ENCODE assay signal across 1 cellular context in the genomic region with DNA sequence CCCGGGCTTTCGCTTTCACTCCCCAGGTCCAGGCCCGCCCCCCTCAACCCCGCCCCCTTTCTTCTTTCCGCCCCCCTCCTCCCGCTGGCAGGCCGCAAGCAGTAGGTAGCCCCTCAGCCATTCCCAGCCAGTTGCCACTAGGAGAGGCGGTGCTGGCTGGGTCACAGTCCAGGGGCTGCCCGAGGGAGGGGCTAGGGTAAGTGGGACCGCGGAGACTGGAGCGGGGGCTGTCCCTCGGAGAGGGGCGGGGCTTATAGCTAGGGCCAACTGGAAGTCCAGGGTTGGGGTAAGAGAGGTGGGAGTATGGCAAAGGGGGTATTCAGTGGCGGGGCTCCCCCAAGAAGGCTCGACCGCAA.
TF ChIP-seq lines count a peak whose summit lies in the region.

No MANE protein-coding gene starts in this region.

TF ChIP-seq in K562, 482 proteins besides CTCF, POLR2A, EP300 and RAD21:
- TF ChIP-seq MAZ (CRISPR knock-in tag; conservative IDR thresholded peaks at IDR 0.05 in 1 of 2, IDR thresholded peaks at IDR 0.05 in 1 of 2) (peak; percentile 52 to 84; a peak in 2 of 4 replicates), TAF1 (IDR thresholded peaks at IDR 0.05; ENCODE audit: control insufficient read depth, extremely low read depth, insufficient read depth, low read length, severe bottlenecking) (peak; percentile 29), ZNF57 (CRISPR knock-in tag; IDR thresholded peaks at IDR 0.05) (no peak), BRD9 (IDR thresholded peaks at IDR 0.05; ENCODE audit: low read depth, partially characterized antibody) (no peak), YBX1 (IDR thresholded peaks at IDR 0.05) (no peak), POLR2G (IDR thresholded peaks at IDR 0.05; ENCODE audit: low read depth, low read length) (peak; percentile 74), CXXC5 (CRISPR knock-in tag; IDR thresholded peaks at IDR 0.05) (0 out of 2 replicates have a peak, but pooled peaks have one; percentile 7), SIN3A (IDR thresholded peaks at IDR 0.05; ENCODE audit: borderline replicate concordance in 2 of 2, control insufficient read depth in 1 of 2, low read depth in 2 of 2, low read length in 2 of 2) (peak in 1 of 2 experiments; percentile 64; a peak in 1 of 4 replicates), BRCA1 (IDR thresholded peaks at IDR 0.05) (no peak), BRCA1 (CRISPR knock-in tag; IDR thresholded peaks at IDR 0.05) (no peak), TOE1 (IDR thresholded peaks at IDR 0.05; ENCODE audit: borderline replicate concordance) (peak; percentile 35; the same call in 1 of the 2 replicates), TOE1 (CRISPR knock-in tag; IDR thresholded peaks at IDR 0.05; ENCODE audit: borderline replicate concordance, low read depth) (no peak), NCOA4 (IDR thresholded peaks at IDR 0.05; ENCODE audit: partially characterized antibody) (no peak), CREM (IDR thresholded peaks at IDR 0.05; ENCODE audit: low read depth) (peak; percentile 2; the same call in 1 of the 2 replicates), NBN (IDR thresholded peaks at IDR 0.05; ENCODE audit: low read depth) (0 out of 2 replicates have a peak, but pooled peaks have one; percentile 50), CCNT2 (IDR thresholded peaks at IDR 0.05; ENCODE audit: borderline replicate concordance, extremely low read depth, insufficient read length, low read depth, low read length) (no peak), ZNF3 (CRISPR knock-in tag; IDR thresholded peaks at IDR 0.05) (no peak), EGR1 (conservative IDR thresholded peaks at IDR 0.05) (peak; percentile 25; the same call in 1 of the 2 replicates), ZNF175 (CRISPR knock-in tag; IDR thresholded peaks at IDR 0.05; ENCODE audit: low read depth) (no peak), SP1 (CRISPR knock-in tag; IDR thresholded peaks at IDR 0.05) (peak; percentile 41; the same call in 1 of the 2 replicates), HIVEP1 (CRISPR knock-in tag; IDR thresholded peaks at IDR 0.05) (no peak), ZBTB7A (IDR thresholded peaks at IDR 0.05; ENCODE audit: borderline replicate concordance, control insufficient read depth, low read depth, low read length) (peak; percentile 86), ATF7 (IDR thresholded peaks at IDR 0.05) (0 out of 2 replicates have a peak, but pooled peaks have one; percentile 9), YY1 (IDR thresholded peaks at IDR 0.05; ENCODE audit: borderline replicate concordance in 1 of 3, control insufficient read depth in 1 of 3, extremely low read depth in 1 of 3, insufficient read depth in 3 of 3, insufficient read length in 1 of 3, insufficient replicate concordance in 2 of 3, low read depth in 1 of 3, low read length in 2 of 3) (peak in 1 of 3 experiments; percentile 2), CTBP1 (IDR thresholded peaks at IDR 0.05; ENCODE audit: borderline replicate concordance) (0 out of 2 replicates have a peak, but pooled peaks have one; percentile 15), HDAC1 (IDR thresholded peaks at IDR 0.05) (no peak), PHF8 (IDR thresholded peaks at IDR 0.05; ENCODE audit: borderline replicate concordance, low read length) (0 out of 2 replicates have a peak, but pooled peaks have one; percentile 2)
- TF ChIP-seq, protein P1, sequence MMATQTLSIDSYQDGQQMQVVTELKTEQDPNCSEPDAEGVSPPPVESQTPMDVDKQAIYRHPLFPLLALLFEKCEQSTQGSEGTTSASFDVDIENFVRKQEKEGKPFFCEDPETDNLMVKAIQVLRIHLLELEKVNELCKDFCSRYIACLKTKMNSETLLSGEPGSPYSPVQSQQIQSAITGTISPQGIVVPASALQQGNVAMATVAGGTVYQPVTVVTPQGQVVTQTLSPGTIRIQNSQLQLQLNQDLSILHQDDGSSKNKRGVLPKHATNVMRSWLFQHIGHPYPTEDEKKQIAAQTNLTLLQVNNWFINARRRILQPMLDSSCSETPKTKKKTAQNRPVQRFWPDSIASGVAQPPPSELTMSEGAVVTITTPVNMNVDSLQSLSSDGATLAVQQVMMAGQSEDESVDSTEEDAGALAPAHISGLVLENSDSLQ (IDR thresholded peaks at IDR 0.05), result peak; percentile 31
- TF ChIP-seq, protein P2, sequence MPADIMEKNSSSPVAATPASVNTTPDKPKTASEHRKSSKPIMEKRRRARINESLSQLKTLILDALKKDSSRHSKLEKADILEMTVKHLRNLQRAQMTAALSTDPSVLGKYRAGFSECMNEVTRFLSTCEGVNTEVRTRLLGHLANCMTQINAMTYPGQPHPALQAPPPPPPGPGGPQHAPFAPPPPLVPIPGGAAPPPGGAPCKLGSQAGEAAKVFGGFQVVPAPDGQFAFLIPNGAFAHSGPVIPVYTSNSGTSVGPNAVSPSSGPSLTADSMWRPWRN (IDR thresholded peaks at IDR 0.05; ENCODE audit: low read depth), result 0 out of 2 replicates have a peak, but pooled peaks have one; percentile 10
- TF ChIP-seq, protein P3, sequence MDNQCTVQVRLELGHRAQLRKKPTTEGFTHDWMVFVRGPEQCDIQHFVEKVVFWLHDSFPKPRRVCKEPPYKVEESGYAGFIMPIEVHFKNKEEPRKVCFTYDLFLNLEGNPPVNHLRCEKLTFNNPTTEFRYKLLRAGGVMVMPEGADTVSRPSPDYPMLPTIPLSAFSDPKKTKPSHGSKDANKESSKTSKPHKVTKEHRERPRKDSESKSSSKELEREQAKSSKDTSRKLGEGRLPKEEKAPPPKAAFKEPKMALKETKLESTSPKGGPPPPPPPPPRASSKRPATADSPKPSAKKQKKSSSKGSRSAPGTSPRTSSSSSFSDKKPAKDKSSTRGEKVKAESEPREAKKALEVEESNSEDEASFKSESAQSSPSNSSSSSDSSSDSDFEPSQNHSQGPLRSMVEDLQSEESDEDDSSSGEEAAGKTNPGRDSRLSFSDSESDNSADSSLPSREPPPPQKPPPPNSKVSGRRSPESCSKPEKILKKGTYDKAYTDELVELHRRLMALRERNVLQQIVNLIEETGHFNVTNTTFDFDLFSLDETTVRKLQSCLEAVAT (IDR thresholded peaks at IDR 0.05), result 0 out of 4 replicates have a peak, but pooled peaks of 1 of the 2 experiments have one; percentile 30
- TF ChIP-seq, protein P4, sequence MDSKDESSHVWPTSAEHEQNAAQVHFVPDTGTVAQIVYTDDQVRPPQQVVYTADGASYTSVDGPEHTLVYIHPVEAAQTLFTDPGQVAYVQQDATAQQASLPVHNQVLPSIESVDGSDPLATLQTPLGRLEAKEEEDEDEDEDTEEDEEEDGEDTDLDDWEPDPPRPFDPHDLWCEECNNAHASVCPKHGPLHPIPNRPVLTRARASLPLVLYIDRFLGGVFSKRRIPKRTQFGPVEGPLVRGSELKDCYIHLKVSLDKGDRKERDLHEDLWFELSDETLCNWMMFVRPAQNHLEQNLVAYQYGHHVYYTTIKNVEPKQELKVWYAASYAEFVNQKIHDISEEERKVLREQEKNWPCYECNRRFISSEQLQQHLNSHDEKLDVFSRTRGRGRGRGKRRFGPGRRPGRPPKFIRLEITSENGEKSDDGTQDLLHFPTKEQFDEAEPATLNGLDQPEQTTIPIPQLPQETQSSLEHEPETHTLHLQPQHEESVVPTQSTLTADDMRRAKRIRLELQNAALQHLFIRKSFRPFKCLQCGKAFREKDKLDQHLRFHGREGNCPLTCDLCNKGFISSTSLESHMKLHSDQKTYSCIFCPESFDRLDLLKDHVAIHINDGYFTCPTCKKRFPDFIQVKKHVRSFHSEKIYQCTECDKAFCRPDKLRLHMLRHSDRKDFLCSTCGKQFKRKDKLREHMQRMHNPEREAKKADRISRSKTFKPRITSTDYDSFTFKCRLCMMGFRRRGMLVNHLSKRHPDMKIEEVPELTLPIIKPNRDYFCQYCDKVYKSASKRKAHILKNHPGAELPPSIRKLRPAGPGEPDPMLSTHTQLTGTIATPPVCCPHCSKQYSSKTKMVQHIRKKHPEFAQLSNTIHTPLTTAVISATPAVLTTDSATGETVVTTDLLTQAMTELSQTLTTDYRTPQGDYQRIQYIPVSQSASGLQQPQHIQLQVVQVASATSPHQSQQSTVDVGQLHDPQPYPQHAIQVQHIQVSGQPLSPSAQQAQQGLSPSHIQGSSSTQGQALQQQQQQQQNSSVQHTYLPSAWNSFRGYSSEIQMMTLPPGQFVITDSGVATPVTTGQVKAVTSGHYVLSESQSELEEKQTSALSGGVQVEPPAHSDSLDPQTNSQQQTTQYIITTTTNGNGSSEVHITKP (IDR thresholded peaks at IDR 0.05; ENCODE audit: partially characterized antibody), result peak; percentile 43
- TF ChIP-seq, protein P5, sequence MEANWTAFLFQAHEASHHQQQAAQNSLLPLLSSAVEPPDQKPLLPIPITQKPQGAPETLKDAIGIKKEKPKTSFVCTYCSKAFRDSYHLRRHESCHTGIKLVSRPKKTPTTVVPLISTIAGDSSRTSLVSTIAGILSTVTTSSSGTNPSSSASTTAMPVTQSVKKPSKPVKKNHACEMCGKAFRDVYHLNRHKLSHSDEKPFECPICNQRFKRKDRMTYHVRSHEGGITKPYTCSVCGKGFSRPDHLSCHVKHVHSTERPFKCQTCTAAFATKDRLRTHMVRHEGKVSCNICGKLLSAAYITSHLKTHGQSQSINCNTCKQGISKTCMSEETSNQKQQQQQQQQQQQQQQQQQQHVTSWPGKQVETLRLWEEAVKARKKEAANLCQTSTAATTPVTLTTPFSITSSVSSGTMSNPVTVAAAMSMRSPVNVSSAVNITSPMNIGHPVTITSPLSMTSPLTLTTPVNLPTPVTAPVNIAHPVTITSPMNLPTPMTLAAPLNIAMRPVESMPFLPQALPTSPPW (CRISPR knock-in tag; IDR thresholded peaks at IDR 0.05), result peak; percentile 87
- TF ChIP-seq, protein P6, sequence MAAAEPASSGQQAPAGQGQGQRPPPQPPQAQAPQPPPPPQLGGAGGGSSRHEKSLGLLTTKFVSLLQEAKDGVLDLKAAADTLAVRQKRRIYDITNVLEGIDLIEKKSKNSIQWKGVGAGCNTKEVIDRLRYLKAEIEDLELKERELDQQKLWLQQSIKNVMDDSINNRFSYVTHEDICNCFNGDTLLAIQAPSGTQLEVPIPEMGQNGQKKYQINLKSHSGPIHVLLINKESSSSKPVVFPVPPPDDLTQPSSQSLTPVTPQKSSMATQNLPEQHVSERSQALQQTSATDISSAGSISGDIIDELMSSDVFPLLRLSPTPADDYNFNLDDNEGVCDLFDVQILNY (CRISPR knock-in tag; IDR thresholded peaks at IDR 0.05), result no peak
- TF ChIP-seq, protein P7, sequence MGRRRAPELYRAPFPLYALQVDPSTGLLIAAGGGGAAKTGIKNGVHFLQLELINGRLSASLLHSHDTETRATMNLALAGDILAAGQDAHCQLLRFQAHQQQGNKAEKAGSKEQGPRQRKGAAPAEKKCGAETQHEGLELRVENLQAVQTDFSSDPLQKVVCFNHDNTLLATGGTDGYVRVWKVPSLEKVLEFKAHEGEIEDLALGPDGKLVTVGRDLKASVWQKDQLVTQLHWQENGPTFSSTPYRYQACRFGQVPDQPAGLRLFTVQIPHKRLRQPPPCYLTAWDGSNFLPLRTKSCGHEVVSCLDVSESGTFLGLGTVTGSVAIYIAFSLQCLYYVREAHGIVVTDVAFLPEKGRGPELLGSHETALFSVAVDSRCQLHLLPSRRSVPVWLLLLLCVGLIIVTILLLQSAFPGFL (CRISPR knock-in tag; IDR thresholded peaks at IDR 0.05), result no peak
- TF ChIP-seq, protein P8, sequence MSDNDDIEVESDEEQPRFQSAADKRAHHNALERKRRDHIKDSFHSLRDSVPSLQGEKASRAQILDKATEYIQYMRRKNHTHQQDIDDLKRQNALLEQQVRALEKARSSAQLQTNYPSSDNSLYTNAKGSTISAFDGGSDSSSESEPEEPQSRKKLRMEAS (CRISPR knock-in tag; IDR thresholded peaks at IDR 0.05), result 0 out of 2 replicates have a peak, but pooled peaks have one; percentile 6
